In genomic region chr6:42462474-42462972, GRCh38 we compare ENCODE assay signal across 7 cellular contexts.
"Had no signal": no experiment of that assay in that cellular context is flagged by ENCODE, and none has a peak within 500 bp of the region (broad histone marks: within the 10 kb centered on the region; RNA-seq: fewer than 3 reads in every experiment).

No MANE protein-coding gene starts in this region.

- H3K27ac Mint-ChIP-seq: GM23338, H9 had no signal

- DNase-seq: H9, HCEC 1CT, IMR-90, Karpas-422, KBM-7 had no signal

- H3K4me3 Mint-ChIP-seq: GM23338, H9 had no signal

- ATAC-seq: GM23338 had no signal

- H3K27ac ChIP-seq: KMS-11 had no signal
